ENCODE assay signal across 9 cellular contexts in genomic region chr18:57435851-57436192, GRCh38. TPM values are rescaled to one million over a fixed set of nuclear protein-coding genes. Genes with fewer than 3 reads are reported as not detected.
A peak's percentile ranks its signal among the peaks of the same experiment; 100 is the strongest.
DNase-seq lines count a peak whose midpoint lies in the region; ATAC-seq and TF ChIP-seq lines count a peak whose summit lies in the region.
"Had no signal": no experiment of that assay in that cellular context is flagged by ENCODE, and none has a peak within 500 bp of the region (broad histone marks: within the 10 kb centered on the region; RNA-seq: fewer than 3 reads in every experiment).

No MANE protein-coding gene starts in this region.

- H3K56ac ChIP-seq in H9 (ENCODE audit: insufficient read length, low read depth, low read length): no peak overlapping the region

- POLR2A ChIA-PET in MCF 10A (lab: Yijun Ruan, JAX): interaction anchor here (0.8 to 0.9 kb wide), 2 partner anchors 15 to 62 kb away, joined by 3 to 4 read pairs; no protein-coding TSS in a partner anchor

- no peak overlapping the region for H4K5ac ChIP-seq in H9 (ENCODE audit: insufficient read length, low read depth, low read length)

- no peak for ATAC-seq in CD4-positive, CD25-positive, alpha-beta regulatory T cell (ENCODE audit: low read depth in 2 of 2)
- ATAC-seq in natural killer cell treated with Interleukin-12 subunit alpha and Interleukin-12 subunit beta and Interleukin-15 and Interleukin-18, amount 100 ng/mL, for 72 hours: no peak

- no peak overlapping the region for H2BK5ac ChIP-seq in H9 (ENCODE audit: insufficient read length, low read length)

- peaks cover 33% of the 10 kb centered on the region for H3K27me3 ChIP-seq in CD4-positive, CD25-positive, alpha-beta regulatory T cell (ENCODE audit: control insufficient read depth, insufficient read depth, low read length)
- peaks cover 82% of the 10 kb centered on the region for H3K27me3 ChIP-seq in H9 (ENCODE audit: insufficient read depth, low read length)

- no CpG with 5 or more reads among the region's 43 CpGs for WGBS in H9 (ENCODE audit: extremely low coverage, insufficient read length, low lambda C conversion rate)

- peaks cover 0 to 17% (median 5%) of the 10 kb centered on the region in 7 donors for H3K9me3 Mint-ChIP-seq in CD4-positive, CD25-positive, alpha-beta regulatory T cell
- H3K9me3 Mint-ChIP-seq in H9 (peaks cover 4 to 12% of the 10 kb centered on the region in 2 experiments; a peak in 3 of 5 replicates), MCF 10A (ENCODE audit: unreplicated experiment) (peaks cover 8% of the 10 kb centered on the region)
- peaks cover 3% of the 10 kb centered on the region for H3K9me3 Mint-ChIP-seq in natural killer cell treated with Interleukin-12 subunit alpha and Interleukin-12 subunit beta and Interleukin-15 and Interleukin-18, amount 100 ng/mL, for 72 hours

- intact Hi-C loops in MCF 10A (cut with micrococcal nuclease): no loop called here

- peaks cover 0 to 3% of the 10 kb centered on the region in 2 experiments for H3K9me3 ChIP-seq in CD4-positive, CD25-positive, alpha-beta regulatory T cell (ENCODE audit: control insufficient read depth in 2 of 2, low read length in 2 of 2)
- H3K9me3 ChIP-seq in H9 (ENCODE audit: control insufficient read depth, low read depth, low read length): no peaks in the 10 kb centered on the region
- H3K9me3 ChIP-seq: neutrophil had no signal

- no peak for DNase-seq in CD4-positive, CD25-positive, alpha-beta regulatory T cell
- no peak for DNase-seq in H9
- DNase-seq in MCF 10A (ENCODE audit: unreplicated experiment): no peak
- no peak for DNase-seq in natural killer cell treated with Interleukin-12 subunit alpha and Interleukin-12 subunit beta and Interleukin-15 and Interleukin-18, amount 100 ng/mL, for 72 hours (ENCODE audit: low spot score)
- no peak for DNase-seq in SHP77 (lab: John Stamatoyannopoulos, UW)
- DNase-seq in retina: no peak
- no peak for DNase-seq in GM19240 (ENCODE audit: insufficient read length, low spot score)
- DNase-seq in GM03348 (ENCODE audit: low spot score): no peak

- no peak overlapping the region for H3K18ac ChIP-seq in H9 (ENCODE audit: insufficient read length, low read depth, low read length)

- H2BK15ac ChIP-seq in H9 (ENCODE audit: low read depth, low read length): no peak overlapping the region

- H3K36me3 ChIP-seq in CD4-positive, CD25-positive, alpha-beta regulatory T cell (ENCODE audit: control insufficient read depth, insufficient read depth, low read length): no peaks in the 10 kb centered on the region
- H3K36me3 ChIP-seq: neutrophil had no signal

- no peak overlapping the region for H2BK20ac ChIP-seq in H9 (ENCODE audit: low read depth, low read length, poor library complexity, severe bottlenecking)

- no peak overlapping the region for H3K27ac ChIP-seq in CD4-positive, CD25-positive, alpha-beta regulatory T cell (ENCODE audit: insufficient read depth, low read length, poor library complexity, severe bottlenecking)
- H3K27ac ChIP-seq in H9 (ENCODE audit: insufficient read length, low read depth, low read length): no peak overlapping the region
- H3K27ac ChIP-seq: neutrophil had no signal

- peaks cover 44% of the 10 kb centered on the region for H3K4me1 ChIP-seq in CD4-positive, CD25-positive, alpha-beta regulatory T cell (ENCODE audit: control insufficient read depth, insufficient read depth, low read length, poor library complexity, severe bottlenecking)
- H3K4me1 ChIP-seq in H9 (ENCODE audit: insufficient read depth, low read length): no peaks in the 10 kb centered on the region

- no peaks in the 10 kb centered on the region for H3K79me2 ChIP-seq in H9 (ENCODE audit: insufficient read depth, low read length)

- H3K36me3 Mint-ChIP-seq in CD4-positive, CD25-positive, alpha-beta regulatory T cell: no peaks in the 10 kb centered on the region
- H3K36me3 Mint-ChIP-seq in H9 (ENCODE audit: insufficient read depth in 1 of 3, low read depth in 3 of 3) (no peaks in the 10 kb centered on the region), MCF 10A (ENCODE audit: insufficient read depth, unreplicated experiment) (peaks cover 6% of the 10 kb centered on the region)
- H3K36me3 Mint-ChIP-seq in natural killer cell treated with Interleukin-12 subunit alpha and Interleukin-12 subunit beta and Interleukin-15 and Interleukin-18, amount 100 ng/mL, for 72 hours: peaks cover 16% of the 10 kb centered on the region

- H2BK12ac ChIP-seq in H9 (ENCODE audit: insufficient read length, low read depth, low read length): no peak overlapping the region

- H3K4ac ChIP-seq in H9 (ENCODE audit: low read depth, low read length): no peak overlapping the region

- TF ChIP-seq CTCF in H9 (conservative IDR thresholded peaks at IDR 0.05) (no peak), MCF 10A (IDR thresholded peaks at IDR 0.05; ENCODE audit: unreplicated experiment) (no peak)

- no peak overlapping the region for H3K9ac ChIP-seq in H9 (ENCODE audit: extremely low read depth, insufficient read length, low read length)

- BruUV-seq in MCF 10A (replicated peaks; lab: Mats Ljungman, UMichigan): no TSS peak

- H4K91ac ChIP-seq in H9 (ENCODE audit: insufficient read length, low read depth, low read length): no peak overlapping the region

- no peak overlapping the region for H2AFZ ChIP-seq in H9 (ENCODE audit: low read length)

- H3K14ac ChIP-seq in H9 (ENCODE audit: insufficient read depth, low read length): no peak overlapping the region

- no peak overlapping the region for H2AK5ac ChIP-seq in H9 (ENCODE audit: insufficient read length, low read length)

- no peak overlapping the region for H3K23ac ChIP-seq in H9 (ENCODE audit: insufficient read length, low read depth, low read length)

- no peaks in the 10 kb centered on the region for H4K20me1 ChIP-seq in H9 (ENCODE audit: control insufficient read depth, insufficient read depth, insufficient read length)

- H3T11ph ChIP-seq in H9 (ENCODE audit: low read length): no peak overlapping the region

- peaks cover 88% of the 10 kb centered on the region for H3K27me3 Mint-ChIP-seq in CD4-positive, CD25-positive, alpha-beta regulatory T cell
- H3K27me3 Mint-ChIP-seq in H9 (ENCODE audit: low read depth) (peaks cover 97% of the 10 kb centered on the region), MCF 10A (ENCODE audit: insufficient read depth, unreplicated experiment) (peaks cover 61% of the 10 kb centered on the region)
- H3K27me3 Mint-ChIP-seq in natural killer cell treated with Interleukin-12 subunit alpha and Interleukin-12 subunit beta and Interleukin-15 and Interleukin-18, amount 100 ng/mL, for 72 hours: peaks cover 59 to 72% of the 10 kb centered on the region in 2 donors

- peak overlapping the region; percentile 41 for H3K4me2 ChIP-seq in H9 (ENCODE audit: insufficient read depth, insufficient read length, low read length)

- no peak overlapping the region for H2BK120ac ChIP-seq in H9 (ENCODE audit: low read depth, low read length, poor library complexity, severe bottlenecking)

- no peak overlapping the region for H3K27ac Mint-ChIP-seq in CD4-positive, CD25-positive, alpha-beta regulatory T cell
- H3K27ac Mint-ChIP-seq in H9 (no peak overlapping the region), MCF 10A (ENCODE audit: low read depth, unreplicated experiment) (no peak overlapping the region)
- H3K27ac Mint-ChIP-seq in natural killer cell treated with Interleukin-12 subunit alpha and Interleukin-12 subunit beta and Interleukin-15 and Interleukin-18, amount 100 ng/mL, for 72 hours: no peak overlapping the region

- no peak overlapping the region for H4K8ac ChIP-seq in H9 (replicated peaks; ENCODE audit: insufficient read length, low read depth, low read length)

- CTCF ChIA-PET in MCF 10A (lab: Yijun Ruan, JAX): no interaction called here

- peaks cover 0 to 62% (median 23%) of the 10 kb centered on the region in 4 donors for H3K4me1 Mint-ChIP-seq in CD4-positive, CD25-positive, alpha-beta regulatory T cell
- H3K4me1 Mint-ChIP-seq in H9 (peaks cover 66 to 77% of the 10 kb centered on the region in 2 experiments), MCF 10A (ENCODE audit: insufficient read depth, unreplicated experiment) (peaks cover 13% of the 10 kb centered on the region)
- H3K4me1 Mint-ChIP-seq in natural killer cell treated with Interleukin-12 subunit alpha and Interleukin-12 subunit beta and Interleukin-15 and Interleukin-18, amount 100 ng/mL, for 72 hours (ENCODE audit: low read depth in 2 of 2): peaks cover 8 to 22% of the 10 kb centered on the region in 2 donors

- no peak overlapping the region for H3K4me3 ChIP-seq in CD4-positive, CD25-positive, alpha-beta regulatory T cell (ENCODE audit: low read depth, low read length)

- H3K79me1 ChIP-seq in H9 (ENCODE audit: insufficient read depth, low read depth, low read length, poor library complexity, severe bottlenecking): no peaks in the 10 kb centered on the region

- peak overlapping the region in 3 of 4 donors; percentile 65 to 81 (median 74) for H3K4me3 Mint-ChIP-seq in CD4-positive, CD25-positive, alpha-beta regulatory T cell
- H3K4me3 Mint-ChIP-seq in H9: peak overlapping the region; percentile 59 to 82
- peak overlapping the region; percentile 40 for H3K4me3 Mint-ChIP-seq in MCF 10A (ENCODE audit: unreplicated experiment)
- peak overlapping the region; percentile 48 for H3K4me3 Mint-ChIP-seq in natural killer cell treated with Interleukin-12 subunit alpha and Interleukin-12 subunit beta and Interleukin-15 and Interleukin-18, amount 100 ng/mL, for 72 hours

- peaks cover 27% of the 10 kb centered on the region for H3K23me2 ChIP-seq in H9 (ENCODE audit: insufficient read length, low read depth, low read length, poor library complexity, severe bottlenecking)

RNA-seq across cellular contexts. Expression of gene ONECUT2, which starts 0.6 kb away (rescaled TPM):
- not detected for total RNA-seq in CD4-positive, CD25-positive, alpha-beta regulatory T cell
- polyA plus RNA-seq in CD4-positive, CD25-positive, alpha-beta regulatory T cell: not detected
- total RNA-seq in H9 (2021): 0.48 and 0.72 TPM in 2 replicates
- total RNA-seq in MCF 10A (2022): 0.49 and 0.89 TPM in 2 replicates
- total RNA-seq in natural killer cell treated with Interleukin-12 subunit alpha and Interleukin-12 subunit beta and Interleukin-15 and Interleukin-18, amount 100 ng/mL, for 72 hours: under 1 TPM; 0.10 to 0.39 TPM
